In the genomic region with DNA sequence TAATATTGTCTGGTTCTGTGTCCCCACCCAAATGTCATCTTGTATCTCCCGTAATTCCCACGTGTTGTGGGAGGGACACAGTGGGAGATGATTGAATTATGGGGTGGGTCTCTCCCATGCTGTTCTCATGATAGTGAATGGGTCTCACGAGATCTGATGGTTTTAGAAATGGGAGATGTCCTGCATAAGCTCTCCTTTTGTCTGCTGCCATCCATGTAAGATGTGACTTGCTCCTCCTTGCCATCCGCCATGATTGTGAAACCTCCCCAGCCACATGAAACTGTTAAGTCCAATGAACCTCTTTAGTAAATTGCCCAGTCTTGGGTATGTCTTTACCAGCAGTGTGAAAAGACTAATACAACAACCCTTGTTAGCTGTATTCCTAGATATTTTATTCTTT, we compare ENCODE assay signal across 33 cellular contexts.
"Had no signal": no experiment of that assay in that cellular context is flagged by ENCODE, and none has a peak within 500 bp of the region (broad histone marks: within the 10 kb centered on the region; RNA-seq: fewer than 3 reads in every experiment).

No MANE protein-coding gene starts in this region.

- H3K4me3 ChIP-seq: adrenal gland, ascending aorta, body of pancreas, breast epithelium, cardiac muscle cell had no signal

- H3K4me1 ChIP-seq: adrenal gland, ascending aorta, body of pancreas, breast epithelium had no signal

- H3K36me3 ChIP-seq: adrenal gland, ascending aorta, brain microvascular endothelial cell, breast epithelium, cardiac muscle cell had no signal

- H3K27me3 ChIP-seq: adrenal gland, ascending aorta, body of pancreas, brain microvascular endothelial cell, breast epithelium, cardiac muscle cell had no signal

- H3K27ac ChIP-seq: adrenal gland, ascending aorta, body of pancreas, brain microvascular endothelial cell, breast epithelium, cardiac muscle cell had no signal

- FAIRE-seq: astrocyte, bronchial epithelial cell had no signal

- ATAC-seq: activated naive CD4-positive, alpha-beta T cell treated with anti-CD3 and anti-CD28 coated beads, Interleukin-2, amount 50 U/mL, for 72 hours; activated naive CD8-positive, alpha-beta T cell treated with anti-CD3 and anti-CD28 coated beads, Interleukin-2, amount 50 U/mL, for 24 hours; activated T-cell treated with anti-CD3 and anti-CD28 coated beads, Interleukin-2, amount 50 U/mL, for 4 hours; activated T-cell treated with anti-CD3 and anti-CD28 coated beads, Interleukin-2, amount 50 U/mL, for 72 hours; activated T-helper 17 cell treated with anti-CD3 and anti-CD28 coated beads, Interleukin-2, amount 50 U/mL, for 72 hours; body of pancreas had no signal

- DNase-seq: activated effector memory CD4-positive, alpha-beta T cell treated with Interleukin-2 at 50 U/mL for 16 hours; activated gamma-delta T cell; activated gamma-delta T cell treated with Interleukin-2 at 50 U/mL for 16 hours; activated naive CD4-positive, alpha-beta T cell; activated naive CD4-positive, alpha-beta T cell treated with anti-CD3 and anti-CD28 coated beads for 36 hours; activated naive CD4-positive, alpha-beta T cell treated with anti-CD3 and anti-CD28 coated beads, Interleukin-2, amount 10 ng/mL, durations not matched to agents 7 days and 5 days; activated naive CD4-positive, alpha-beta T cell treated with anti-CD3 and anti-CD28 coated beads, Interleukin-2, amount 50 U/mL, for 16 hours; activated naive CD4-positive, alpha-beta T cell treated with Interleukin-2 at 50 U/mL for 16 hours; activated naive CD8-positive, alpha-beta T cell treated with anti-CD3 and anti-CD28 coated beads for 36 hours; activated naive CD8-positive, alpha-beta T cell treated with anti-CD3 and anti-CD28 coated beads, Interleukin-2, amount 10 ng/mL, durations not matched to agents 7 days and 5 days; activated naive CD8-positive, alpha-beta T cell treated with anti-CD3 and anti-CD28 coated beads, Interleukin-2, amount 50 U/mL, for 24 hours; activated T-cell treated with anti-CD3 and anti-CD28 coated beads, Interleukin-2, amount 50 U/mL, for 1 hour; activated T-cell treated with anti-CD3 and anti-CD28 coated beads, Interleukin-2, amount 50 U/mL, for 24 hours; activated T-cell treated with anti-CD3 and anti-CD28 coated beads, Interleukin-2, amount 50 U/mL, for 4 hours; activated T-cell treated with anti-CD3 and anti-CD28 coated beads, Interleukin-2, amount 50 U/mL, for 48 hours; activated T-cell treated with anti-CD3 and anti-CD28 coated beads, Interleukin-2, amount 50 U/mL, for 72 hours; adrenal gland; amniotic stem cell; amygdala; anterior cingulate cortex; aorta; body of pancreas; brain microvascular endothelial cell; caudate nucleus; central memory CD4-positive, alpha-beta T cell; cerebellar nuclear complex had no signal
